9 cellular contexts compared by ENCODE assay signal in genomic region chr12:116135209-116135930, GRCh38.
DNase-seq lines count a peak whose midpoint lies in the region; ATAC-seq and TF ChIP-seq lines count a peak whose summit lies in the region.
"Had no signal": no experiment of that assay in that cellular context is flagged by ENCODE, and none has a peak within 500 bp of the region (broad histone marks: within the 10 kb centered on the region; RNA-seq: fewer than 3 reads in every experiment).

No MANE protein-coding gene starts in this region.

- no peaks in the 10 kb centered on the region for H3K9me3 Mint-ChIP-seq in activated naive CD4-positive, alpha-beta T cell treated with anti-CD3 and anti-CD28 coated beads, Interleukin-2, amount 50 U/mL, for 72 hours

- peaks cover 75% of the 10 kb centered on the region for H3K4me1 ChIP-seq in vagina

- intact Hi-C loops in vagina (cut with DNase I) (no loop called here), posterior cingulate gyrus (cut with DNase I) (loop anchor here (10.0 kb wide), 1 partner anchor 569 kb away; no protein-coding TSS in a partner anchor)

- TF ChIP-seq POLR2A in vagina (IDR thresholded peaks at IDR 0.05), result no peak

- H3K9me3 ChIP-seq in vagina, result no peaks in the 10 kb centered on the region

- ATAC-seq in activated naive CD4-positive, alpha-beta T cell treated with anti-CD3 and anti-CD28 coated beads, Interleukin-2, amount 50 U/mL, for 72 hours, result peak; percentile 29 to 55
- ATAC-seq in left lobe of liver, result no peak

- H3K27ac Mint-ChIP-seq in activated naive CD4-positive, alpha-beta T cell treated with anti-CD3 and anti-CD28 coated beads, Interleukin-2, amount 50 U/mL, for 72 hours, result peak overlapping the region; percentile 85 to 98

- no peak overlapping the region for H3K4me3 ChIP-seq in vagina
- H3K4me3 ChIP-seq: skin epidermis had no signal

- H3K36me3 ChIP-seq in vagina, result no peaks in the 10 kb centered on the region

- no peak for TF ChIP-seq CTCF in vagina (IDR thresholded peaks at IDR 0.05)

- no peaks in the 10 kb centered on the region for H3K27me3 ChIP-seq in vagina

- H3K36me3 Mint-ChIP-seq in activated naive CD4-positive, alpha-beta T cell treated with anti-CD3 and anti-CD28 coated beads, Interleukin-2, amount 50 U/mL, for 72 hours, result peaks cover 0 to 7% of the 10 kb centered on the region in 2 donors

- H3K27ac ChIP-seq in vagina, result no peak overlapping the region
- H3K27ac ChIP-seq: skin epidermis had no signal

- DNase-seq in DMS53 treated with DMSO at 0.1 percent for 48 hours (lab: John Stamatoyannopoulos, UW; ENCODE audit: unreplicated experiment) (peak; percentile 72), LoVo (ENCODE audit: low spot score) (peak; percentile 61), lung microvascular endothelial cell (ENCODE audit: low read depth in 2 of 2) (peak; percentile 90 to 93), vagina (ENCODE audit: extremely low spot score in 2 of 2) (no peak), left lobe of liver (ENCODE audit: low spot score) (no peak), NCI-H524 treated with DMSO at 0.1 percent for 48 hours (lab: John Stamatoyannopoulos, UW) (no peak), posterior cingulate gyrus (no peak)
- DNase-seq in activated naive CD4-positive, alpha-beta T cell treated with anti-CD3 and anti-CD28 coated beads, Interleukin-2, amount 50 U/mL, for 72 hours (ENCODE audit: low spot score in 2 of 2), result no peak

Comparison
In these comparisons a context has a peak if more than half of its experiments do, and no peak if none do; other contexts are left out.
1. DNase-seq: peak in DMS53 treated with DMSO at 0.1 percent for 48 hours (single experiment), LoVo (single experiment) and lung microvascular endothelial cell (2 of 2); none in activated naive CD4-positive, alpha-beta T cell treated with anti-CD3 and anti-CD28 coated beads, Interleukin-2, amount 50 U/mL, for 72 hours (0 of 2), vagina (0 of 2), left lobe of liver (single experiment), NCI-H524 treated with DMSO at 0.1 percent for 48 hours (single experiment) and posterior cingulate gyrus (0 of 10).